Comparison of ENCODE assay signal across 23 cellular contexts in the genomic region with DNA sequence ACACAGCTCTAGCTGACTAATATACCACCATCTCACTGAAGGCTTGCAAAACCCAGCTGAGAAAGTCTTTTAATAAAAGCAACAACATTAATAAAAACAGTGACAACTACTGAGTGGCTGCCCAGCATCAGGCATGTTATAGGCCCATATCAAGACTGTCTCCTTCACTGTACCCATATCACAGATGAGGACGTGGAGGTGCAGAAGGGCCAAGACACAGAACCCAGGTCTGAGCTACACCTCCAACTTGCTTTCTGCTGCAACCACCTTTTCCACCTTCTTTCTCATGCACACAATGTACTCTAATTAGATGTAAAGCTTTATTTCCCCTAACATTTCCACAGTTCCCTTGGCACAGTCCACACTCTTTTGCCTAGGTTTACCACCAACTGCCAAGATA.
"Had no signal": no experiment of that assay in that cellular context is flagged by ENCODE, and none has a peak within 500 bp of the region (broad histone marks: within the 10 kb centered on the region; RNA-seq: fewer than 3 reads in every experiment).

No MANE protein-coding gene starts in this region.

- ATAC-seq: activated CD4-positive, alpha-beta T cell treated with anti-CD3 and anti-CD28 coated beads for 36 hours; activated naive CD4-positive, alpha-beta T cell treated with anti-CD3 and anti-CD28 coated beads, Interleukin-2, amount 50 U/mL, for 72 hours; activated T-helper 17 cell treated with anti-CD3 and anti-CD28 coated beads, Interleukin-2, amount 50 U/mL, for 72 hours; effector memory CD8-positive, alpha-beta T cell; gastrocnemius medialis; left ventricle myocardium superior; sciatic nerve; stimulated activated memory B cell treated with anti-CD40 and anti-IgM and Interleukin-4, amounts not matched to agents 10 μg/mL and 1 μg/mL and 100 μg/mL, for 72 hours; T-helper 17 cell; upper lobe of right lung had no signal

- H3K4me3 ChIP-seq: colonic mucosa, dorsolateral prefrontal cortex, esophagus squamous epithelium, gastrocnemius medialis, smooth muscle cell, upper lobe of right lung had no signal

- H3K4me1 Mint-ChIP-seq: neural crest cell had no signal

- H3K27me3 ChIP-seq: colonic mucosa, dorsolateral prefrontal cortex, esophagus squamous epithelium, gastrocnemius medialis, upper lobe of right lung had no signal

- H3K9me3 ChIP-seq: colonic mucosa, esophagus squamous epithelium, gastrocnemius medialis, upper lobe of right lung had no signal

- H3K4me2 ChIP-seq: smooth muscle cell had no signal

- H3K27ac ChIP-seq: colonic mucosa, dorsolateral prefrontal cortex, esophagus squamous epithelium, upper lobe of right lung, VCaP had no signal

- H3K27me3 Mint-ChIP-seq: activated CD4-positive, alpha-beta T cell treated with anti-CD3 and anti-CD28 coated beads for 36 hours; activated T-helper 17 cell treated with anti-CD3 and anti-CD28 coated beads, Interleukin-2, amount 50 U/mL, for 72 hours; effector memory CD8-positive, alpha-beta T cell; stimulated activated memory B cell treated with anti-CD40 and anti-IgM and Interleukin-4, amounts not matched to agents 10 μg/mL and 1 μg/mL and 100 μg/mL, for 72 hours; T-helper 17 cell had no signal

- H3K4me3 Mint-ChIP-seq: activated CD4-positive, alpha-beta T cell treated with anti-CD3 and anti-CD28 coated beads for 36 hours; activated T-helper 17 cell treated with anti-CD3 and anti-CD28 coated beads, Interleukin-2, amount 50 U/mL, for 72 hours; effector memory CD8-positive, alpha-beta T cell; neural crest cell; stimulated activated memory B cell treated with anti-CD40 and anti-IgM and Interleukin-4, amounts not matched to agents 10 μg/mL and 1 μg/mL and 100 μg/mL, for 72 hours; T-helper 17 cell had no signal

- H3K27ac Mint-ChIP-seq: activated CD4-positive, alpha-beta T cell treated with anti-CD3 and anti-CD28 coated beads for 36 hours; stimulated activated memory B cell treated with anti-CD40 and anti-IgM and Interleukin-4, amounts not matched to agents 10 μg/mL and 1 μg/mL and 100 μg/mL, for 72 hours; T-helper 17 cell had no signal

- DNase-seq: activated CD4-positive, alpha-beta T cell treated with anti-CD3 and anti-CD28 coated beads for 36 hours; activated CD4-positive, alpha-beta T cell treated with anti-CD3 and anti-CD28 coated beads, Interleukin-2, amount 50 U/mL, for 48 hours; amygdala; colonic mucosa; dorsolateral prefrontal cortex; effector memory CD8-positive, alpha-beta T cell; esophagus squamous epithelium; gastrocnemius medialis; head of caudate nucleus; hypothalamus; left ventricle myocardium superior; midbrain; occipital lobe; stimulated activated CD4-positive, alpha-beta T cell treated with anti-CD3 and anti-CD28 coated beads, Interleukin-15, amount 100 ng/mL, for 24 hours; T-helper 17 cell; upper lobe of right lung had no signal

- H3K4me1 ChIP-seq: colonic mucosa, esophagus squamous epithelium, upper lobe of right lung had no signal

- H3K9me3 Mint-ChIP-seq: activated naive CD4-positive, alpha-beta T cell treated with anti-CD3 and anti-CD28 coated beads, Interleukin-2, amount 50 U/mL, for 72 hours; activated T-helper 17 cell treated with anti-CD3 and anti-CD28 coated beads, Interleukin-2, amount 50 U/mL, for 72 hours; effector memory CD8-positive, alpha-beta T cell; neural crest cell; stimulated activated memory B cell treated with anti-CD40 and anti-IgM and Interleukin-4, amounts not matched to agents 10 μg/mL and 1 μg/mL and 100 μg/mL, for 72 hours had no signal
